Comparison of ENCODE assay signal across 22 cellular contexts in the genomic region with DNA sequence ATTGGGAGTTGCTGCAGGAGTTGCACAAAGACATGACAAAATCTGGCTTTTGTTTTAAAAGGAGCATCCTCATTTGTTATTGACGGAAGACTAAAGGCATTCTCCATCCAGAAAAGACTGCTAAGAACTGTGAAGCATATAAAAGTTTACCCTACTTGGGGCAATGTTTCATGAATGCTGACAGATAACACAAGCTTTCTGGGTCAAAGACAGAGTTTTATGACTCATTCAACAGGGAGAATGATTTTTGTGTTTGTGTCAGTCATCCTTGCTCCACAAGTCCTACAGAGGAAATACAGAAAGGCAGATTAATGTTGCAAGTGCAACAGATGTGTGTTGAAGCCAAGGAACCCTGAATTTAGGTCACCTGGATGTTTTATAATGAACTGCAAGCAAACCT. TPM values are rescaled to one million over a fixed set of nuclear protein-coding genes. Genes with fewer than 3 reads are reported as not detected.
"Had no signal": no experiment of that assay in that cellular context is flagged by ENCODE, and none has a peak within 500 bp of the region (broad histone marks: within the 10 kb centered on the region; RNA-seq: fewer than 3 reads in every experiment).

No MANE protein-coding gene starts in this region.

- H3K4me3 Mint-ChIP-seq: IgD-negative memory B cell had no signal

- ATAC-seq: K562, Panc1, PC-3 had no signal

- FAIRE-seq: K562 had no signal

- DNase-seq: Kasumi-1, MM.1S, NCI-H1092 treated with DMSO at 0.1 percent for 48 hours, NCI-H1436, NCI-H187, NCI-H2029, NCI-H2081 treated with DMSO at 0.1 percent for 48 hours, NCI-H2171, NCI-H226, NCI-H446, NCI-H510A, NCI-H524 treated with DMSO at 0.1 percent for 48 hours, NCI-H774, PC-3, SHP77, SK-N-SH had no signal

- H3K4me1 Mint-ChIP-seq: IgD-negative memory B cell had no signal

- H3K4me3 ChIP-seq: K562 had no signal

- H3K27ac Mint-ChIP-seq: IgD-negative memory B cell had no signal

RNA-seq across cellular contexts. Expression of a gene that starts 2.5 kb away (rescaled TPM):
- total RNA-seq: HT-29, K562, OCI-LY7, PC-3, SK-MEL-5 had no signal
